ENCODE assay signal across 2 cellular contexts in genomic region chr2:179948058-179948457, GRCh38.
TF ChIP-seq lines count a peak whose summit lies in the region.

No MANE protein-coding gene starts in this region.

TF ChIP-seq in GM12878, 131 proteins besides CTCF, POLR2A, EP300 and RAD21:
- TF ChIP-seq CBX5 (IDR thresholded peaks at IDR 0.05; ENCODE audit: low read depth), result no peak
- TF ChIP-seq TAF1 (IDR thresholded peaks at IDR 0.05; ENCODE audit: borderline replicate concordance, low read depth, low read length), result no peak
- TF ChIP-seq SMAD5 (IDR thresholded peaks at IDR 0.05; ENCODE audit: low read depth), result no peak
- no peak for TF ChIP-seq MYC (IDR thresholded peaks at IDR 0.05; ENCODE audit: insufficient read depth, insufficient read length, insufficient replicate concordance, low read length, severe bottlenecking)
- TF ChIP-seq CEBPB (IDR thresholded peaks at IDR 0.05; ENCODE audit: borderline replicate concordance in 1 of 2, low read depth in 2 of 2, low read length in 2 of 2), result no peak
- TF ChIP-seq PBX3 (IDR thresholded peaks at IDR 0.05; ENCODE audit: insufficient replicate concordance, low read depth, low read length), result no peak
- no peak for TF ChIP-seq FOS (IDR thresholded peaks at IDR 0.05; ENCODE audit: borderline replicate concordance, extremely low read depth, insufficient read length)
- TF ChIP-seq ZNF24 (IDR thresholded peaks at IDR 0.05), result no peak
- TF ChIP-seq E2F4 (IDR thresholded peaks at IDR 0.05; ENCODE audit: low read depth, low read length), result no peak
- TF ChIP-seq MAX (IDR thresholded peaks at IDR 0.05; ENCODE audit: low read depth, low read length), result no peak
- no peak for TF ChIP-seq POU2F2 (IDR thresholded peaks at IDR 0.05; ENCODE audit: borderline replicate concordance, low read depth, low read length)
- TF ChIP-seq GABPA (IDR thresholded peaks at IDR 0.05; ENCODE audit: low read depth), result no peak
- no peak for TF ChIP-seq EED (IDR thresholded peaks at IDR 0.05; ENCODE audit: low read depth)

TF ChIP-seq in liver, 16 proteins besides CTCF, POLR2A, EP300 and RAD21:
- TF ChIP-seq HNF4A (conservative IDR thresholded peaks at IDR 0.05), result peak; percentile 33 to 41
- TF ChIP-seq RXRA (IDR thresholded peaks at IDR 0.05), result no peak
- TF ChIP-seq FOXA2 (IDR thresholded peaks at IDR 0.05), result no peak
